Comparison of ENCODE assay signal across 8 cellular contexts in the genomic region with DNA sequence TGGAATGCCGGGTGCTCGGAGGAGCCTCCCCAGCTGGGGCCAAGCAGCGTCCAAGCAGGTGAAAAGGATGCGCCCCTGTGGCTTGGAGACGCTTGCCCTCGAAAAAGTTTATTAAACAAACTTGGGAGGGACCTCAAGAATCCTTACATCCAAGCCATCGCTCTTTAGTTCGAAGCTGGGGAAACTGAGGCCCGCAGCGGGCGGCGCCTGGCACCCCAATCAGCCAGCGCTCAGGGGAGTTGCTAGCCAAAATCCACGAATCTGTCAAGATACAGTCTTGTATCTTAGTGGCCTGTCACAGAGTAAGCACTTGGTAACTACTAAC. TPM values are rescaled to one million over a fixed set of nuclear protein-coding genes. Genes with fewer than 3 reads are reported as not detected.
DNase-seq lines count a peak whose midpoint lies in the region; ATAC-seq and TF ChIP-seq lines count a peak whose summit lies in the region.

No MANE protein-coding gene starts in this region.

- H3K36me3 ChIP-seq in gastroesophageal sphincter, result peaks cover 0 to 13% of the 10 kb centered on the region in 2 donors
- H3K36me3 ChIP-seq in skeletal muscle tissue (ENCODE audit: control insufficient read depth in 3 of 3, insufficient read depth in 3 of 3, low read length in 3 of 3), result peaks cover 0 to 3% (median 0%) of the 10 kb centered on the region in 3 donors

- H3K4me3 Mint-ChIP-seq in activated CD4-positive, alpha-beta memory T cell treated with anti-CD3 and anti-CD28 coated beads for 36 hours, result peak overlapping the region; percentile 86

- peaks cover 4% of the 10 kb centered on the region for H3K27me3 Mint-ChIP-seq in activated CD4-positive, alpha-beta memory T cell treated with anti-CD3 and anti-CD28 coated beads for 36 hours

- CTCF ChIA-PET in activated CD4-positive, alpha-beta memory T cell treated with anti-CD3 and anti-CD28 coated beads for 36 hours (lab: Charles Lee), result interaction anchor here (0.7 to 5.9 kb wide), 45 partner anchors 9 to 413 kb away, joined by 3 to 164 read pairs (median 7); a partner anchor contains a TSS

- TF ChIP-seq POLR2A in gastroesophageal sphincter (IDR thresholded peaks at IDR 0.05), result no peak

- H3K4me3 ChIP-seq in HFF-Myc (replicated peaks; ENCODE audit: low read depth, low read length) (peak overlapping the region; percentile 74), gastroesophageal sphincter (peak overlapping the region; percentile 50 to 84), skeletal muscle tissue (ENCODE audit: low read length in 3 of 3) (peak overlapping the region; percentile 84 to 92 (median 86))

- no peaks in the 10 kb centered on the region for H3K9me3 Mint-ChIP-seq in activated CD4-positive, alpha-beta memory T cell treated with anti-CD3 and anti-CD28 coated beads for 36 hours

- no peak for ATAC-seq in gastroesophageal sphincter
- ATAC-seq in HG02759 (IDR thresholded peaks at IDR 0.05; ENCODE audit: unreplicated experiment), result no peak

- H3K4me1 ChIP-seq in gastroesophageal sphincter, result peaks cover 0 to 21% (median 9%) of the 10 kb centered on the region in 3 donors
- peaks cover 9 to 14% (median 10%) of the 10 kb centered on the region in 3 donors for H3K4me1 ChIP-seq in skeletal muscle tissue (ENCODE audit: control insufficient read depth in 3 of 3, insufficient read depth in 3 of 3, low read length in 3 of 3)

- TF ChIP-seq CTCF in HFF-Myc (IDR thresholded peaks at IDR 0.05; ENCODE audit: low read depth, low read length, missing control alignments) (no peak), gastroesophageal sphincter (IDR thresholded peaks at IDR 0.05) (no peak)

- peaks cover 8% of the 10 kb centered on the region for H3K4me1 Mint-ChIP-seq in activated CD4-positive, alpha-beta memory T cell treated with anti-CD3 and anti-CD28 coated beads for 36 hours (ENCODE audit: low read depth)

- peak overlapping the region in 2 of 3 donors; percentile 74 to 81 for H3K9ac ChIP-seq in skeletal muscle tissue (ENCODE audit: low read depth in 1 of 3, low read length in 3 of 3)

- 36% methylated on average over 12 of the region's 14 CpGs; no CpG with 5 or more reads in 1 of the 2 donors for WGBS in gastroesophageal sphincter (ENCODE audit: low coverage in 1 of 2), 2 donors

- intact Hi-C loops in activated CD4-positive, alpha-beta memory T cell treated with anti-CD3 and anti-CD28 coated beads for 36 hours (cut with micrococcal nuclease), result loop anchor here (5.0 kb wide), 2 partner anchors 144 to 404 kb away; no protein-coding TSS in a partner anchor

- no peak for TF ChIP-seq EP300 in gastroesophageal sphincter (IDR thresholded peaks at IDR 0.05)

- no peaks in the 10 kb centered on the region for H3K36me3 Mint-ChIP-seq in activated CD4-positive, alpha-beta memory T cell treated with anti-CD3 and anti-CD28 coated beads for 36 hours

- H3K27ac ChIP-seq in gastroesophageal sphincter (peak overlapping the region; percentile 13 to 90 (median 88)), skeletal muscle tissue (ENCODE audit: low read depth, low read length) (no peak overlapping the region)

- DNase-seq in HFF-Myc (ENCODE audit: extremely low read depth, low read depth) (no peak), ureter (ENCODE audit: low spot score) (no peak), NCI-H2081 (lab: John Stamatoyannopoulos, UW) (no peak), NCI-H187 (lab: John Stamatoyannopoulos, UW) (no peak)
- DNase-seq in activated CD4-positive, alpha-beta memory T cell treated with anti-CD3 and anti-CD28 coated beads for 36 hours, result no peak

- H3K9me3 ChIP-seq in gastroesophageal sphincter (no peaks in the 10 kb centered on the region), skeletal muscle tissue (ENCODE audit: control insufficient read depth in 3 of 3, low read length in 3 of 3) (no peaks in the 10 kb centered on the region)

- no peak overlapping the region for H3K27ac Mint-ChIP-seq in activated CD4-positive, alpha-beta memory T cell treated with anti-CD3 and anti-CD28 coated beads for 36 hours

- POLR2A ChIA-PET in activated CD4-positive, alpha-beta memory T cell treated with anti-CD3 and anti-CD28 coated beads for 36 hours (lab: Charles Lee), result interaction anchor here (0.9 to 1.5 kb wide), 6 partner anchors 15 to 400 kb away, joined by 3 to 14 read pairs (median 3); a partner anchor contains a TSS

- H3K27me3 ChIP-seq in gastroesophageal sphincter (no peaks in the 10 kb centered on the region), skeletal muscle tissue (ENCODE audit: control insufficient read depth in 3 of 3, insufficient read depth in 3 of 3, low read length in 3 of 3) (no peaks in the 10 kb centered on the region)

RNA-seq across cellular contexts. Expression of a gene that starts 0.6 kb away (rescaled TPM):
- 1 to 10 TPM; 7.2 to 7.6 TPM for total RNA-seq in activated CD4-positive, alpha-beta memory T cell treated with anti-CD3 and anti-CD28 coated beads for 36 hours
- total RNA-seq in gastroesophageal sphincter (10 to 100 TPM; 10.5 to 30.2 (median 16.2) TPM), skeletal muscle tissue (3.1 TPM), ureter (22.7 TPM)

RNA-seq across cellular contexts. Expression of a gene that starts 15.2 kb away (rescaled TPM):
- total RNA-seq in activated CD4-positive, alpha-beta memory T cell treated with anti-CD3 and anti-CD28 coated beads for 36 hours, result 10 to 100 TPM; 15.4 to 17.2 TPM
- total RNA-seq in gastroesophageal sphincter (10 to 100 TPM; 11.7 to 43.0 (median 28.0) TPM), skeletal muscle tissue (7.8 TPM), ureter (30.6 TPM)

RNA-seq across cellular contexts. Expression of a gene that starts 23.9 kb away (rescaled TPM):
- not detected for total RNA-seq in activated CD4-positive, alpha-beta memory T cell treated with anti-CD3 and anti-CD28 coated beads for 36 hours
- total RNA-seq in gastroesophageal sphincter (100 to 1,000 TPM in 3 of 4 donors, 10 to 100 TPM in 1; 89.3 to 282 (median 165) TPM), skeletal muscle tissue (29.2 TPM), ureter (119 TPM)

RNA-seq across cellular contexts. Expression of a gene that starts 48.0 kb away (rescaled TPM):
- total RNA-seq in activated CD4-positive, alpha-beta memory T cell treated with anti-CD3 and anti-CD28 coated beads for 36 hours, result under 1 TPM; 0.86 to 0.97 TPM
- total RNA-seq in gastroesophageal sphincter (1 to 10 TPM; 1.4 to 7.6 (median 2.6) TPM), skeletal muscle tissue (2.1 TPM), ureter (20.7 TPM)

Comparison
In these comparisons a context has a peak if more than half of its experiments do, and no peak if none do; other contexts are left out.
1. RNA of a gene that starts 23.9 kb away (total RNA-seq): 89.3 to 282 TPM in gastroesophageal sphincter, 119 TPM in ureter (single experiment) and 29.2 TPM in skeletal muscle tissue (single experiment); not detected in activated CD4-positive, alpha-beta memory T cell treated with anti-CD3 and anti-CD28 coated beads for 36 hours; every median in the first group is over 10 times any median in the second.
2. Peak in every context shown above with its lines, with median percentiles within 50 percentile points of each other: H3K4me3 ChIP-seq.